Comparison of ENCODE assay signal across 13 cellular contexts in genomic region chr19:55477905-55478304, GRCh38. TPM values are rescaled to one million over a fixed set of nuclear protein-coding genes. Genes with fewer than 3 reads are reported as not detected.
DNase-seq lines count a peak whose midpoint lies in the region; ATAC-seq, FAIRE-seq and TF ChIP-seq lines count a peak whose summit lies in the region.
"Had no signal": no experiment of that assay in that cellular context is flagged by ENCODE, and none has a peak within 500 bp of the region (broad histone marks: within the 10 kb centered on the region; RNA-seq: fewer than 3 reads in every experiment).

No MANE protein-coding gene starts in this region.

- H3K9me3 Mint-ChIP-seq in astrocyte (ENCODE audit: unreplicated experiment): no peaks in the 10 kb centered on the region
- peaks cover 0 to 2% (median 0%) of the 10 kb centered on the region in 11 donors for H3K9me3 Mint-ChIP-seq in naive thymus-derived CD4-positive, alpha-beta T cell

- H3K36me3 Mint-ChIP-seq in astrocyte (ENCODE audit: low read depth, unreplicated experiment): peaks cover 4% of the 10 kb centered on the region
- peaks cover 0 to 8% (median 0%) of the 10 kb centered on the region in 5 donors for H3K36me3 Mint-ChIP-seq in naive thymus-derived CD4-positive, alpha-beta T cell

- DNase-seq in BJ (ENCODE audit: low read depth) (no peak), astrocyte (ENCODE audit: low read depth) (no peak), GM13976 (ENCODE audit: low spot score) (no peak)
- no peak for DNase-seq in naive thymus-derived CD4-positive, alpha-beta T cell
- DNase-seq: left ventricle myocardium superior; stimulated activated CD4-positive, alpha-beta T cell treated with anti-CD3 and anti-CD28 coated beads, Interleukin-1b, Interleukin-23, amount 100 ng/mL, for 48 hours had no signal

- no peaks in the 10 kb centered on the region for H3K9me3 ChIP-seq in HUES6 (ENCODE audit: control insufficient read depth, insufficient read depth, low read depth, low read length)
- H3K9me3 ChIP-seq in astrocyte (ENCODE audit: insufficient read depth, low read depth, low read length): no peaks in the 10 kb centered on the region
- no peaks in the 10 kb centered on the region for H3K9me3 ChIP-seq in naive thymus-derived CD4-positive, alpha-beta T cell (ENCODE audit: control insufficient read depth in 2 of 3, low read length in 3 of 3)

- FAIRE-seq in astrocyte (lab: Jason Lieb, UNC): no peak
- FAIRE-seq: colon, G401.6 had no signal

- no peaks in the 10 kb centered on the region for H3K27me3 ChIP-seq in BJ (ENCODE audit: control insufficient read depth, insufficient read depth, low read length)
- no peaks in the 10 kb centered on the region for H3K27me3 ChIP-seq in HUES6 (ENCODE audit: control insufficient read depth, insufficient read depth, low read length)
- no peaks in the 10 kb centered on the region for H3K27me3 ChIP-seq in astrocyte (ENCODE audit: insufficient read depth, low read length)
- H3K27me3 ChIP-seq in naive thymus-derived CD4-positive, alpha-beta T cell (ENCODE audit: control insufficient read depth in 2 of 2, insufficient read depth in 2 of 2, low read length in 2 of 2): no peaks in the 10 kb centered on the region

- peaks cover 9% of the 10 kb centered on the region for H4K20me1 ChIP-seq in astrocyte (ENCODE audit: insufficient read depth, low read length)

- POLR2A ChIA-PET in BJ (lab: Charles Lee): no interaction called here
- POLR2A ChIA-PET in naive thymus-derived CD4-positive, alpha-beta T cell (lab: Charles Lee): interaction anchor here (1.2 to 2.8 kb wide), 10 partner anchors 9 to 223 kb away, joined by 3 to 15 read pairs (median 10); partner anchors contain the start of genes FIZ1, KMT5C, UBE2S and ZNF524

- ATAC-seq in naive thymus-derived CD4-positive, alpha-beta T cell: no peak
- no peak for ATAC-seq in HG03045 (IDR thresholded peaks at IDR 0.05; ENCODE audit: unreplicated experiment)
- ATAC-seq in HG03521 (IDR thresholded peaks at IDR 0.05; ENCODE audit: unreplicated experiment): no peak
- ATAC-seq in HG03378 (IDR thresholded peaks at IDR 0.05; ENCODE audit: unreplicated experiment): no peak
- ATAC-seq: left ventricle myocardium superior had no signal

- H3K9ac ChIP-seq in HUES6 (ENCODE audit: low read length) (no peak overlapping the region), astrocyte (ENCODE audit: low read length) (no peak overlapping the region)

- H3K4me3 ChIP-seq in BJ (ENCODE audit: low read depth, low read length) (peak overlapping the region; percentile 58; the same call in 1 of the 2 replicates), HUES6 (ENCODE audit: low read depth, low read length) (0 out of 2 replicates have a peak overlapping the region, but pooled peaks have one; percentile 24), astrocyte (ENCODE audit: insufficient read depth, low read depth, low read length) (peak overlapping the region; percentile 81)
- no peak overlapping the region for H3K4me3 ChIP-seq in naive thymus-derived CD4-positive, alpha-beta T cell (ENCODE audit: low read length)

- no peaks in the 10 kb centered on the region for H3K27me3 Mint-ChIP-seq in astrocyte (ENCODE audit: low read depth, unreplicated experiment)
- no peaks in the 10 kb centered on the region for H3K27me3 Mint-ChIP-seq in naive thymus-derived CD4-positive, alpha-beta T cell

- CTCF ChIA-PET in BJ (lab: Yijun Ruan, JAX): interaction anchor here (1.3 to 2.8 kb wide), 3 partner anchors 9 to 24 kb away, joined by 3 to 45 read pairs (median 7); no protein-coding TSS in a partner anchor
- CTCF ChIA-PET in naive thymus-derived CD4-positive, alpha-beta T cell (lab: Charles Lee): interaction anchor here (0.9 kb wide), 1 partner anchor 11 kb away, joined by 3 read pairs; no protein-coding TSS in a partner anchor

- no peak overlapping the region for H2AFZ ChIP-seq in astrocyte (ENCODE audit: low read depth, low read length)

- H3K27ac ChIP-seq in HUES6 (ENCODE audit: low read depth, low read length) (no peak overlapping the region), astrocyte (ENCODE audit: low read depth, low read length) (no peak overlapping the region)
- no peak overlapping the region for H3K27ac ChIP-seq in naive thymus-derived CD4-positive, alpha-beta T cell (ENCODE audit: low read depth, low read length)

- peak overlapping the region; percentile 91 for H3K4me3 Mint-ChIP-seq in astrocyte (ENCODE audit: unreplicated experiment)
- peak overlapping the region; percentile 32 to 93 (median 70) for H3K4me3 Mint-ChIP-seq in naive thymus-derived CD4-positive, alpha-beta T cell

- H3K4me1 ChIP-seq in HUES6 (ENCODE audit: control insufficient read depth, insufficient read depth, low read length) (peaks cover 38% of the 10 kb centered on the region), astrocyte (ENCODE audit: insufficient read depth, low read length) (peaks cover 26% of the 10 kb centered on the region)
- H3K4me1 ChIP-seq in naive thymus-derived CD4-positive, alpha-beta T cell (ENCODE audit: control insufficient read depth in 2 of 2, insufficient read depth in 2 of 2, low read length in 2 of 2): peaks cover 14 to 15% of the 10 kb centered on the region in 2 donors

- peaks cover 29% of the 10 kb centered on the region for H3K79me2 ChIP-seq in astrocyte (ENCODE audit: insufficient read depth, low read length)

- H3K27ac Mint-ChIP-seq in astrocyte (ENCODE audit: unreplicated experiment): peak overlapping the region; percentile 66
- H3K27ac Mint-ChIP-seq in naive thymus-derived CD4-positive, alpha-beta T cell: peak overlapping the region in 4 of 9 donors; percentile 13 to 77 (median 46)

- peak overlapping the region; percentile 91 for H3K4me2 ChIP-seq in astrocyte (ENCODE audit: low read length)

- in situ Hi-C loops in GM13976 (cut with MboI; ENCODE audit: low sequenced_read_pairs, unreplicated experiment): no loop called here

- TF ChIP-seq CTCF in BJ (IDR thresholded peaks at IDR 0.05; ENCODE audit: insufficient read depth, low read depth, low read length) (no peak), astrocyte (IDR thresholded peaks at IDR 0.05; ENCODE audit: insufficient read depth, low read depth, low read length) (no peak), GM13976 (IDR thresholded peaks at IDR 0.05; ENCODE audit: borderline replicate concordance, control extremely low read depth, extremely low read depth, insufficient read depth, missing control alignments) (no peak)

- H3K4me1 Mint-ChIP-seq in astrocyte (ENCODE audit: low read depth, unreplicated experiment): peaks cover 9% of the 10 kb centered on the region
- peaks cover 15 to 41% (median 29%) of the 10 kb centered on the region in 7 donors for H3K4me1 Mint-ChIP-seq in naive thymus-derived CD4-positive, alpha-beta T cell

- H3K36me3 ChIP-seq in BJ (ENCODE audit: control insufficient read depth, insufficient read depth, low read length) (peaks cover 2% of the 10 kb centered on the region), HUES6 (ENCODE audit: control insufficient read depth, insufficient read depth, low read length) (peaks cover 5% of the 10 kb centered on the region), astrocyte (ENCODE audit: insufficient read depth, low read length) (no peaks in the 10 kb centered on the region)
- peaks cover 0 to 12% (median 0%) of the 10 kb centered on the region in 3 experiments for H3K36me3 ChIP-seq in naive thymus-derived CD4-positive, alpha-beta T cell (ENCODE audit: control insufficient read depth in 2 of 3, insufficient read depth in 3 of 3, low read length in 3 of 3)

- intact Hi-C loops in naive thymus-derived CD4-positive, alpha-beta T cell (cut with micrococcal nuclease): loop anchor here (2.0 to 5.0 kb wide), 6 partner anchors 147 to 1029 kb away; partner anchors contain the start of genes HSPBP1 (in 1 of the 2), LENG8 (in 1 of the 2), LENG9 (in 1 of the 2) and ZNF784 (in 1 of the 2)

RNA-seq across cellular contexts. Expression of gene ZNF628, which starts 1.5 kb away (rescaled TPM):
- polyA plus RNA-seq in BJ (2011; rRNA removed): 0.36 and 0.48 TPM in 2 replicates
- 0.47 and 0.62 TPM in 2 replicates for polyA minus RNA-seq in BJ (2011; rRNA and poly(A)+ RNA removed)
- 9.9 and 11.9 TPM in 2 replicates for total RNA-seq in astrocyte
- total RNA-seq in naive thymus-derived CD4-positive, alpha-beta T cell: 10 to 100 TPM in 2 of 5 experiments, 1 to 10 TPM in 3; 6.6 to 27.2 (median 9.0) TPM
- 1 to 10 TPM in 1 of 2 donors, under 1 TPM in 1; 0.07 to 1.6 TPM for polyA plus RNA-seq in naive thymus-derived CD4-positive, alpha-beta T cell

RNA-seq across cellular contexts. Expression of gene NAT14, which starts 7.1 kb away (rescaled TPM):
- polyA plus RNA-seq in BJ (2011; rRNA removed): 20.4 and 34.8 TPM in 2 replicates
- polyA minus RNA-seq in BJ (2011; rRNA and poly(A)+ RNA removed): 8.6 and 10.6 TPM in 2 replicates
- 68.7 and 71.2 TPM in 2 replicates for total RNA-seq in astrocyte
- 10 to 100 TPM in 1 of 5 experiments, 1 to 10 TPM in 4; 2.7 to 12.8 (median 7.5) TPM for total RNA-seq in naive thymus-derived CD4-positive, alpha-beta T cell
- polyA plus RNA-seq in naive thymus-derived CD4-positive, alpha-beta T cell: 1 to 10 TPM; 1.7 to 3.3 TPM

RNA-seq across cellular contexts. Expression of gene SSC5D, which starts 10.3 kb away (rescaled TPM):
- polyA plus RNA-seq in BJ (2011; rRNA removed): 5.5 and 8.2 TPM in 2 replicates
- polyA minus RNA-seq in BJ (2011; rRNA and poly(A)+ RNA removed): 11.0 and 37.8 TPM in 2 replicates
- total RNA-seq in astrocyte: 46.8 and 66.1 TPM in 2 replicates
- under 1 TPM; 0.21 to 0.48 (median 0.35) TPM for total RNA-seq in naive thymus-derived CD4-positive, alpha-beta T cell
- not detected for polyA plus RNA-seq in naive thymus-derived CD4-positive, alpha-beta T cell

RNA-seq across cellular contexts. Expression of gene C19orf85, which starts 13.4 kb away (rescaled TPM):
- polyA plus RNA-seq in BJ (2011; rRNA removed): not detected in 2 replicates
- not detected in 2 replicates for polyA minus RNA-seq in BJ (2011; rRNA and poly(A)+ RNA removed)
- total RNA-seq in astrocyte: not detected in 2 replicates
- not detected for total RNA-seq in naive thymus-derived CD4-positive, alpha-beta T cell
- not detected for polyA plus RNA-seq in naive thymus-derived CD4-positive, alpha-beta T cell
- total RNA-seq: left ventricle myocardium superior, NCI-H460 had no signal

RNA-seq across cellular contexts. Expression of gene ISOC2, which starts 16.5 kb away (rescaled TPM):
- 93.8 and 123 TPM in 2 replicates for polyA plus RNA-seq in BJ (2011; rRNA removed)
- 19.8 and 31.8 TPM in 2 replicates for polyA minus RNA-seq in BJ (2011; rRNA and poly(A)+ RNA removed)
- total RNA-seq in astrocyte: 58.8 and 61.6 TPM in 2 replicates
- total RNA-seq in naive thymus-derived CD4-positive, alpha-beta T cell: 10 to 100 TPM in 3 of 5 experiments, 1 to 10 TPM in 2; 5.1 to 20.1 (median 11.3) TPM
- 10 to 100 TPM; 25.9 to 31.2 TPM for polyA plus RNA-seq in naive thymus-derived CD4-positive, alpha-beta T cell

Comparison
In these comparisons a context has a peak if more than half of its experiments do, and no peak if none do; other contexts are left out.
1. RNA of gene SSC5D, which starts 10.3 kb away (total RNA-seq): 46.8 to 66.1 TPM in astrocyte; 0.21 to 0.48 TPM in naive thymus-derived CD4-positive, alpha-beta T cell; every median in the first group is over 10 times any median in the second.